Comparison of ENCODE assay signal across 1 cellular context in the genomic region with DNA sequence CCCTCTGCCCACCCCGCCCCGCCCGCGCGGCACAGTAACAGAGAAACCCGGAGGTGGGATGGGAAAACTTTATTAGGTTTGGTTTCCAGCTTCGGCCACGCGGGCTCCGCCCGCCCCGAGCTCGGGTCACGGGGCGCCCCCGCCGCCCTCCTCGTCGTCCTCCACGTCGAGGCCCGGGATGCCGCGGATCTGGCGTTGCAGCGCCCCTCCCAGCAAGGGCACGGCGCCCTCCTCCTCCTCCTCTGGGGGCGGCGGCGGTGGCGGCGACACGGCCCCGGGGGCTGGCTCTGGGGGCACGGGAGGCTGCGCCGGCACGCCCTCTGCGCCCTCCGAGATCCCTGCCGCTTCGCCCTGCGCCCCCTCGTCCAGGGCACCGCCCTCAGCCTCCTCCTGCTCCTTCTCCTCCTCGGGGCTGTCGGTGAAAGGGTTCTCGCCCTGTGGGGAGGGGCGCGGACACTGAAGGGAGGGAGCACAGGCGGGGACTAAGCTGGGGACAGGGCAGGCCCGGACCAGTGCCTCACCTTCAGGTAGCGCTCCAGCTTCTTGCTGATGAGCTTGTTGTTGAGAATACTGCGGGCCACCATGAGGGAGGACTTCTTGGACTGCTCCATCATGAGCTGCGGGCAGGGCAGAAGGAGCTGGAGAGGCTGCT.
TF ChIP-seq lines count a peak whose summit lies in the region.

No MANE protein-coding gene starts in this region.

TF ChIP-seq in K562, 482 proteins besides CTCF, POLR2A, EP300 and RAD21 (continued from another document and continues in another):
- TF ChIP-seq, protein P1, sequence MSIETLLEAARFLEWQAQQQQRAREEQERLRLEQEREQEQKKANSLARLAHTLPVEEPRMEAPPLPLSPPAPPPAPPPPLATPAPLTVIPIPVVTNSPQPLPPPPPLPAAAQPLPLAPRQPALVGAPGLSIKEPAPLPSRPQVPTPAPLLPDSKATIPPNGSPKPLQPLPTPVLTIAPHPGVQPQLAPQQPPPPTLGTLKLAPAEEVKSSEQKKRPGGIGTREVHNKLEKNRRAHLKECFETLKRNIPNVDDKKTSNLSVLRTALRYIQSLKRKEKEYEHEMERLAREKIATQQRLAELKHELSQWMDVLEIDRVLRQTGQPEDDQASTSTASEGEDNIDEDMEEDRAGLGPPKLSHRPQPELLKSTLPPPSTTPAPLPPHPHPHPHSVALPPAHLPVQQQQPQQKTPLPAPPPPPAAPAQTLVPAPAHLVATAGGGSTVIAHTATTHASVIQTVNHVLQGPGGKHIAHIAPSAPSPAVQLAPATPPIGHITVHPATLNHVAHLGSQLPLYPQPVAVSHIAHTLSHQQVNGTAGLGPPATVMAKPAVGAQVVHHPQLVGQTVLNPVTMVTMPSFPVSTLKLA (conservative IDR thresholded peaks at IDR 0.05): peak in 1 of 2 experiments; percentile 76; a peak in 3 of 4 replicates
- TF ChIP-seq, protein P2, sequence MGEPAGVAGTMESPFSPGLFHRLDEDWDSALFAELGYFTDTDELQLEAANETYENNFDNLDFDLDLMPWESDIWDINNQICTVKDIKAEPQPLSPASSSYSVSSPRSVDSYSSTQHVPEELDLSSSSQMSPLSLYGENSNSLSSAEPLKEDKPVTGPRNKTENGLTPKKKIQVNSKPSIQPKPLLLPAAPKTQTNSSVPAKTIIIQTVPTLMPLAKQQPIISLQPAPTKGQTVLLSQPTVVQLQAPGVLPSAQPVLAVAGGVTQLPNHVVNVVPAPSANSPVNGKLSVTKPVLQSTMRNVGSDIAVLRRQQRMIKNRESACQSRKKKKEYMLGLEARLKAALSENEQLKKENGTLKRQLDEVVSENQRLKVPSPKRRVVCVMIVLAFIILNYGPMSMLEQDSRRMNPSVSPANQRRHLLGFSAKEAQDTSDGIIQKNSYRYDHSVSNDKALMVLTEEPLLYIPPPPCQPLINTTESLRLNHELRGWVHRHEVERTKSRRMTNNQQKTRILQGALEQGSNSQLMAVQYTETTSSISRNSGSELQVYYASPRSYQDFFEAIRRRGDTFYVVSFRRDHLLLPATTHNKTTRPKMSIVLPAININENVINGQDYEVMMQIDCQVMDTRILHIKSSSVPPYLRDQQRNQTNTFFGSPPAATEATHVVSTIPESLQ (CRISPR knock-in tag; IDR thresholded peaks at IDR 0.05): no peak
- TF ChIP-seq FOXJ2 (tag; IDR thresholded peaks at IDR 0.05): peak; percentile 50; the same call in 1 of the 2 replicates
- TF ChIP-seq, protein P3, sequence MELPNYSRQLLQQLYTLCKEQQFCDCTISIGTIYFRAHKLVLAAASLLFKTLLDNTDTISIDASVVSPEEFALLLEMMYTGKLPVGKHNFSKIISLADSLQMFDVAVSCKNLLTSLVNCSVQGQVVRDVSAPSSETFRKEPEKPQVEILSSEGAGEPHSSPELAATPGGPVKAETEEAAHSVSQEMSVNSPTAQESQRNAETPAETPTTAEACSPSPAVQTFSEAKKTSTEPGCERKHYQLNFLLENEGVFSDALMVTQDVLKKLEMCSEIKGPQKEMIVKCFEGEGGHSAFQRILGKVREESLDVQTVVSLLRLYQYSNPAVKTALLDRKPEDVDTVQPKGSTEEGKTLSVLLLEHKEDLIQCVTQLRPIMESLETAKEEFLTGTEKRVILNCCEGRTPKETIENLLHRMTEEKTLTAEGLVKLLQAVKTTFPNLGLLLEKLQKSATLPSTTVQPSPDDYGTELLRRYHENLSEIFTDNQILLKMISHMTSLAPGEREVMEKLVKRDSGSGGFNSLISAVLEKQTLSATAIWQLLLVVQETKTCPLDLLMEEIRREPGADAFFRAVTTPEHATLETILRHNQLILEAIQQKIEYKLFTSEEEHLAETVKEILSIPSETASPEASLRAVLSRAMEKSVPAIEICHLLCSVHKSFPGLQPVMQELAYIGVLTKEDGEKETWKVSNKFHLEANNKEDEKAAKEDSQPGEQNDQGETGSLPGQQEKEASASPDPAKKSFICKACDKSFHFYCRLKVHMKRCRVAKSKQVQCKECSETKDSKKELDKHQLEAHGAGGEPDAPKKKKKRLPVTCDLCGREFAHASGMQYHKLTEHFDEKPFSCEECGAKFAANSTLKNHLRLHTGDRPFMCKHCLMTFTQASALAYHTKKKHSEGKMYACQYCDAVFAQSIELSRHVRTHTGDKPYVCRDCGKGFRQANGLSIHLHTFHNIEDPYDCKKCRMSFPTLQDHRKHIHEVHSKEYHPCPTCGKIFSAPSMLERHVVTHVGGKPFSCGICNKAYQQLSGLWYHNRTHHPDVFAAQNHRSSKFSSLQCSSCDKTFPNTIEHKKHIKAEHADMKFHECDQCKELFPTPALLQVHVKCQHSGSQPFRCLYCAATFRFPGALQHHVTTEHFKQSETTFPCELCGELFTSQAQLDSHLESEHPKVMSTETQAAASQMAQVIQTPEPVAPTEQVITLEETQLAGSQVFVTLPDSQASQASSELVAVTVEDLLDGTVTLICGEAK (IDR thresholded peaks at IDR 0.05): peak; percentile 97
- TF ChIP-seq, protein P3 (CRISPR knock-in tag; IDR thresholded peaks at IDR 0.05): peak; percentile 94
- TF ChIP-seq ZNF785 (CRISPR knock-in tag; IDR thresholded peaks at IDR 0.05): no peak
- TF ChIP-seq TCFL5 (CRISPR knock-in tag; conservative IDR thresholded peaks at IDR 0.05): no peak
- TF ChIP-seq, protein P4, sequence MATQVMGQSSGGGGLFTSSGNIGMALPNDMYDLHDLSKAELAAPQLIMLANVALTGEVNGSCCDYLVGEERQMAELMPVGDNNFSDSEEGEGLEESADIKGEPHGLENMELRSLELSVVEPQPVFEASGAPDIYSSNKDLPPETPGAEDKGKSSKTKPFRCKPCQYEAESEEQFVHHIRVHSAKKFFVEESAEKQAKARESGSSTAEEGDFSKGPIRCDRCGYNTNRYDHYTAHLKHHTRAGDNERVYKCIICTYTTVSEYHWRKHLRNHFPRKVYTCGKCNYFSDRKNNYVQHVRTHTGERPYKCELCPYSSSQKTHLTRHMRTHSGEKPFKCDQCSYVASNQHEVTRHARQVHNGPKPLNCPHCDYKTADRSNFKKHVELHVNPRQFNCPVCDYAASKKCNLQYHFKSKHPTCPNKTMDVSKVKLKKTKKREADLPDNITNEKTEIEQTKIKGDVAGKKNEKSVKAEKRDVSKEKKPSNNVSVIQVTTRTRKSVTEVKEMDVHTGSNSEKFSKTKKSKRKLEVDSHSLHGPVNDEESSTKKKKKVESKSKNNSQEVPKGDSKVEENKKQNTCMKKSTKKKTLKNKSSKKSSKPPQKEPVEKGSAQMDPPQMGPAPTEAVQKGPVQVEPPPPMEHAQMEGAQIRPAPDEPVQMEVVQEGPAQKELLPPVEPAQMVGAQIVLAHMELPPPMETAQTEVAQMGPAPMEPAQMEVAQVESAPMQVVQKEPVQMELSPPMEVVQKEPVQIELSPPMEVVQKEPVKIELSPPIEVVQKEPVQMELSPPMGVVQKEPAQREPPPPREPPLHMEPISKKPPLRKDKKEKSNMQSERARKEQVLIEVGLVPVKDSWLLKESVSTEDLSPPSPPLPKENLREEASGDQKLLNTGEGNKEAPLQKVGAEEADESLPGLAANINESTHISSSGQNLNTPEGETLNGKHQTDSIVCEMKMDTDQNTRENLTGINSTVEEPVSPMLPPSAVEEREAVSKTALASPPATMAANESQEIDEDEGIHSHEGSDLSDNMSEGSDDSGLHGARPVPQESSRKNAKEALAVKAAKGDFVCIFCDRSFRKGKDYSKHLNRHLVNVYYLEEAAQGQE (CRISPR knock-in tag; IDR thresholded peaks at IDR 0.05; ENCODE audit: low read depth): peak; percentile 40; the same call in 1 of the 2 replicates
- TF ChIP-seq CBFA2T3 (IDR thresholded peaks at IDR 0.05): no peak
- no peak for TF ChIP-seq MTA1 (IDR thresholded peaks at IDR 0.05; ENCODE audit: borderline replicate concordance)
- TF ChIP-seq SOX6 (IDR thresholded peaks at IDR 0.05): 0 out of 2 replicates have a peak, but pooled peaks have one; percentile 20
- TF ChIP-seq, protein P5, sequence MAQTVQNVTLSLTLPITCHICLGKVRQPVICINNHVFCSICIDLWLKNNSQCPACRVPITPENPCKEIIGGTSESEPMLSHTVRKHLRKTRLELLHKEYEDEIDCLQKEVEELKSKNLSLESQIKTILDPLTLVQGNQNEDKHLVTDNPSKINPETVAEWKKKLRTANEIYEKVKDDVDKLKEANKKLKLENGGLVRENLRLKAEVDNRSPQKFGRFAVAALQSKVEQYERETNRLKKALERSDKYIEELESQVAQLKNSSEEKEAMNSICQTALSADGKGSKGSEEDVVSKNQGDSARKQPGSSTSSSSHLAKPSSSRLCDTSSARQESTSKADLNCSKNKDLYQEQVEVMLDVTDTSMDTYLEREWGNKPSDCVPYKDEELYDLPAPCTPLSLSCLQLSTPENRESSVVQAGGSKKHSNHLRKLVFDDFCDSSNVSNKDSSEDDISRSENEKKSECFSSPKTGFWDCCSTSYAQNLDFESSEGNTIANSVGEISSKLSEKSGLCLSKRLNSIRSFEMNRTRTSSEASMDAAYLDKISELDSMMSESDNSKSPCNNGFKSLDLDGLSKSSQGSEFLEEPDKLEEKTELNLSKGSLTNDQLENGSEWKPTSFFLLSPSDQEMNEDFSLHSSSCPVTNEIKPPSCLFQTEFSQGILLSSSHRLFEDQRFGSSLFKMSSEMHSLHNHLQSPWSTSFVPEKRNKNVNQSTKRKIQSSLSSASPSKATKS (CRISPR knock-in tag; IDR thresholded peaks at IDR 0.05): no peak
- TF ChIP-seq ZNF347 (CRISPR knock-in tag; IDR thresholded peaks at IDR 0.05; ENCODE audit: low read depth): no peak
- TF ChIP-seq, protein P6, sequence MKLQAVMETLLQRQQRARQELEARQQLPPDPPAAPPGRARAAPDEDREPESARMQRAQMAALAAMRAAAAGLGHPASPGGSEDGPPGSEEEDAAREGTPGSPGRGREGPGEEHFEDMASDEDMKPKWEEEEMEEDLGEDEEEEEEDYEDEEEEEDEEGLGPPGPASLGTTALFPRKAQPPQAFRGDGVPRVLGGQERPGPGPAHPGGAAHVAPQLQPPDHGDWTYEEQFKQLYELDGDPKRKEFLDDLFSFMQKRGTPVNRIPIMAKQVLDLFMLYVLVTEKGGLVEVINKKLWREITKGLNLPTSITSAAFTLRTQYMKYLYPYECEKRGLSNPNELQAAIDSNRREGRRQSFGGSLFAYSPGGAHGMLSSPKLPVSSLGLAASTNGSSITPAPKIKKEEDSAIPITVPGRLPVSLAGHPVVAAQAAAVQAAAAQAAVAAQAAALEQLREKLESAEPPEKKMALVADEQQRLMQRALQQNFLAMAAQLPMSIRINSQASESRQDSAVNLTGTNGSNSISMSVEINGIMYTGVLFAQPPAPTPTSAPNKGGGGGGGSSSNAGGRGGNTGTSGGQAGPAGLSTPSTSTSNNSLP (IDR thresholded peaks at IDR 0.05; ENCODE audit: borderline replicate concordance, low read depth, low read length): no peak
- TF ChIP-seq NFIX (CRISPR knock-in tag; IDR thresholded peaks at IDR 0.05; ENCODE audit: low read depth): no peak
- TF ChIP-seq ZFPM2 (CRISPR knock-in tag; IDR thresholded peaks at IDR 0.05): no peak
- no peak for TF ChIP-seq TAF1 (IDR thresholded peaks at IDR 0.05; ENCODE audit: control insufficient read depth, extremely low read depth, insufficient read depth, low read length, severe bottlenecking)
- TF ChIP-seq RBM22 (IDR thresholded peaks at IDR 0.05; ENCODE audit: low read depth, low read length, poor library complexity, severe bottlenecking): no peak
- TF ChIP-seq, protein P7, sequence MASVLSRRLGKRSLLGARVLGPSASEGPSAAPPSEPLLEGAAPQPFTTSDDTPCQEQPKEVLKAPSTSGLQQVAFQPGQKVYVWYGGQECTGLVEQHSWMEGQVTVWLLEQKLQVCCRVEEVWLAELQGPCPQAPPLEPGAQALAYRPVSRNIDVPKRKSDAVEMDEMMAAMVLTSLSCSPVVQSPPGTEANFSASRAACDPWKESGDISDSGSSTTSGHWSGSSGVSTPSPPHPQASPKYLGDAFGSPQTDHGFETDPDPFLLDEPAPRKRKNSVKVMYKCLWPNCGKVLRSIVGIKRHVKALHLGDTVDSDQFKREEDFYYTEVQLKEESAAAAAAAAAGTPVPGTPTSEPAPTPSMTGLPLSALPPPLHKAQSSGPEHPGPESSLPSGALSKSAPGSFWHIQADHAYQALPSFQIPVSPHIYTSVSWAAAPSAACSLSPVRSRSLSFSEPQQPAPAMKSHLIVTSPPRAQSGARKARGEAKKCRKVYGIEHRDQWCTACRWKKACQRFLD (CRISPR knock-in tag; IDR thresholded peaks at IDR 0.05): no peak
- TF ChIP-seq HDAC6 (IDR thresholded peaks at IDR 0.05; ENCODE audit: low read depth, low read length): no peak
- peak; percentile 70; the same call in 1 of the 2 replicates for TF ChIP-seq KDM2B (CRISPR knock-in tag; IDR thresholded peaks at IDR 0.05)
- TF ChIP-seq ZNF253 (CRISPR knock-in tag; conservative IDR thresholded peaks at IDR 0.05): no peak
- no peak for TF ChIP-seq ATF1 (CRISPR knock-in tag; IDR thresholded peaks at IDR 0.05)
- peak; percentile 23; the same call in 1 of the 2 replicates for TF ChIP-seq ATF1 (tag; IDR thresholded peaks at IDR 0.05)
- no peak for TF ChIP-seq MXI1 (IDR thresholded peaks at IDR 0.05; ENCODE audit: low read depth, low read length)
- no peak for TF ChIP-seq SAFB (IDR thresholded peaks at IDR 0.05; ENCODE audit: borderline replicate concordance, low read depth, low read length)
- no peak for TF ChIP-seq HDGF (IDR thresholded peaks at IDR 0.05)
- no peak for TF ChIP-seq ZNF668 (CRISPR knock-in tag; IDR thresholded peaks at IDR 0.05)
- no peak for TF ChIP-seq ZNF24 (IDR thresholded peaks at IDR 0.05)
